ENCODE assay signal across 2 cellular contexts in the genomic region with DNA sequence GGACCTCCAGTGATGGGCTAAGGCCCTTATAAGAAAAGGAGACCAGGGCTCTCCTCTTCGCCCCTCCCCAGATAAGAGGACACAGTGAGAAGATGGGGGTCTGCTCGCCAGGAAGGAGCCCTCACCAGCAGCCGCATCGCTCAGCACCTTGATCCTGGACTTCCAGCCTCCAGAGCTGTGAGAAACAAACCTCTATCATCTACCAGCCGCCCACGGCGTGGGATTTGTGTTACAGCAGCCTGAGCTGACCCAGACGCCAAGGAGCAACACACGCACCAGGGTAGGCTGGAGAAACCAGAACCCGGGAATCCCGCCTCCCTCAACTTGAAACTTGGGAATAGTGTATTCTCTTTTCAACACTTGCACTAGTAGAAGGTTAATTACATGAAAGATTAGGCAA.
A peak's percentile ranks its signal among the peaks of the same experiment; 100 is the strongest.
TF ChIP-seq lines count a peak whose summit lies in the region.

No MANE protein-coding gene starts in this region.

TF ChIP-seq in HEK293, 187 proteins besides CTCF, POLR2A, EP300 and RAD21:
- TF ChIP-seq ZNF521 (tag by site-specific recombination; IDR thresholded peaks at IDR 0.05) = no peak
- TF ChIP-seq ZFHX2 (tag by site-specific recombination; conservative IDR thresholded peaks at IDR 0.05) = peak; percentile 65
- peak; percentile 45; the same call in 1 of the 2 replicates for TF ChIP-seq PRDM1 (tag by site-specific recombination; IDR thresholded peaks at IDR 0.05)
- no peak for TF ChIP-seq ZNF146 (tag by site-specific recombination; IDR thresholded peaks at IDR 0.05)
- no peak for TF ChIP-seq BCL11A (tag by site-specific recombination; IDR thresholded peaks at IDR 0.05; ENCODE audit: low read depth)
- TF ChIP-seq EGR2 (tag by site-specific recombination; IDR thresholded peaks at IDR 0.05; ENCODE audit: low read depth) = peak; percentile 61

TF ChIP-seq in HepG2, 621 proteins besides CTCF, POLR2A, EP300 and RAD21:
- TF ChIP-seq ZNF12 (CRISPR knock-in tag; IDR thresholded peaks at IDR 0.05) = peak; percentile 57; the same call in 1 of the 2 replicates
- TF ChIP-seq, protein P1, sequence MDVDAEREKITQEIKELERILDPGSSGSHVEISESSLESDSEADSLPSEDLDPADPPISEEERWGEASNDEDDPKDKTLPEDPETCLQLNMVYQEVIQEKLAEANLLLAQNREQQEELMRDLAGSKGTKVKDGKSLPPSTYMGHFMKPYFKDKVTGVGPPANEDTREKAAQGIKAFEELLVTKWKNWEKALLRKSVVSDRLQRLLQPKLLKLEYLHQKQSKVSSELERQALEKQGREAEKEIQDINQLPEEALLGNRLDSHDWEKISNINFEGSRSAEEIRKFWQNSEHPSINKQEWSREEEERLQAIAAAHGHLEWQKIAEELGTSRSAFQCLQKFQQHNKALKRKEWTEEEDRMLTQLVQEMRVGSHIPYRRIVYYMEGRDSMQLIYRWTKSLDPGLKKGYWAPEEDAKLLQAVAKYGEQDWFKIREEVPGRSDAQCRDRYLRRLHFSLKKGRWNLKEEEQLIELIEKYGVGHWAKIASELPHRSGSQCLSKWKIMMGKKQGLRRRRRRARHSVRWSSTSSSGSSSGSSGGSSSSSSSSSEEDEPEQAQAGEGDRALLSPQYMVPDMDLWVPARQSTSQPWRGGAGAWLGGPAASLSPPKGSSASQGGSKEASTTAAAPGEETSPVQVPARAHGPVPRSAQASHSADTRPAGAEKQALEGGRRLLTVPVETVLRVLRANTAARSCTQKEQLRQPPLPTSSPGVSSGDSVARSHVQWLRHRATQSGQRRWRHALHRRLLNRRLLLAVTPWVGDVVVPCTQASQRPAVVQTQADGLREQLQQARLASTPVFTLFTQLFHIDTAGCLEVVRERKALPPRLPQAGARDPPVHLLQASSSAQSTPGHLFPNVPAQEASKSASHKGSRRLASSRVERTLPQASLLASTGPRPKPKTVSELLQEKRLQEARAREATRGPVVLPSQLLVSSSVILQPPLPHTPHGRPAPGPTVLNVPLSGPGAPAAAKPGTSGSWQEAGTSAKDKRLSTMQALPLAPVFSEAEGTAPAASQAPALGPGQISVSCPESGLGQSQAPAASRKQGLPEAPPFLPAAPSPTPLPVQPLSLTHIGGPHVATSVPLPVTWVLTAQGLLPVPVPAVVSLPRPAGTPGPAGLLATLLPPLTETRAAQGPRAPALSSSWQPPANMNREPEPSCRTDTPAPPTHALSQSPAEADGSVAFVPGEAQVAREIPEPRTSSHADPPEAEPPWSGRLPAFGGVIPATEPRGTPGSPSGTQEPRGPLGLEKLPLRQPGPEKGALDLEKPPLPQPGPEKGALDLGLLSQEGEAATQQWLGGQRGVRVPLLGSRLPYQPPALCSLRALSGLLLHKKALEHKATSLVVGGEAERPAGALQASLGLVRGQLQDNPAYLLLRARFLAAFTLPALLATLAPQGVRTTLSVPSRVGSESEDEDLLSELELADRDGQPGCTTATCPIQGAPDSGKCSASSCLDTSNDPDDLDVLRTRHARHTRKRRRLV (CRISPR knock-in tag; IDR thresholded peaks at IDR 0.05) = no peak
TF ChIP-seq in HepG2: peak in this region for 1.
